18 cellular contexts compared by ENCODE assay signal in the genomic region with DNA sequence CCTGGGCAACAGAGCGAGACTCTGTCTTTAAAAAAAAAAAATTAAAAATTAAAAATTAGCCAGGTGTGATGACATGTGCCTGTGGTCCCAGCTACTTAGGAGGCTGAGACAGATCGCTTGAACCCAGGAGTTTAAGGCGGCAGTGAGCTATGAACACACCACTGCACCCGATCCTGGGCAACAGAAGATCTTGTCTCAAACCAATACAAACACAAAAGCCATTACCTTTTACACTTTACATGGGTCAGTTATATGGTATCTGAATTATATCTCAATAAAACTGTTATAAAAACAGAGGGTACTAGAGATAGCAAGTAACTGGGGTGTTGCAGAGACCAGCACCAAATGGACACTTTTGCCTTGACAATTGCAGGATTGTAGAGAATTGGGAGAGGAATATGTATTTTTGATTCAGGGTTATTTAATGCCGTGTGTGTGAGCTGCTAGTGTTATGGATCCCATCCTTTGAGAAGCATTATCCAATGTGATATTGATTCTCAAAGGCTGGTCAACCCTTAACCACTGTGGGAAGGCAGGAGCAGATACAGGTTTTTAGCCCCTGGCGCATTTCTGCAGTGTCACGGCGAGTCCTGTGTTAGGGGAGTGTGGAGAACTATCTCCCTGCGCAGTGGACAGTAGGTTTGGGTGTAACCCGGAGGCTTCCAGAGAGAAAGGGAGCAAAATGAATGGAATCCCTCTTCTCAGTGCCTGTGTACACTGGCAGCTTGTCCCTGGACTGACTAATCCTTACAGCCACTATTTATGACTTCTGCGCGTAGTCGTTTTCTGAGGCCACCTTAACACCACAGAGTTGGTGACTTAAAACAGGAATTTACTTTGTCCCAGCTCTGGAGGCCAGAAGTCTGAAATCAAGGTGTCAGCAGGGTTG. TPM values are rescaled to one million over a fixed set of nuclear protein-coding genes. Genes with fewer than 3 reads are reported as not detected.
A peak's percentile ranks its signal among the peaks of the same experiment; 100 is the strongest.
DNase-seq lines count a peak whose midpoint lies in the region; ATAC-seq, FAIRE-seq and TF ChIP-seq lines count a peak whose summit lies in the region.
"Had no signal": no experiment of that assay in that cellular context is flagged by ENCODE, and none has a peak within 500 bp of the region (broad histone marks: within the 10 kb centered on the region; RNA-seq: fewer than 3 reads in every experiment).

No MANE protein-coding gene starts in this region.

- no peaks in the 10 kb centered on the region for H3K27me3 ChIP-seq in PC-9 (ENCODE audit: insufficient read depth, low read depth)
- no peaks in the 10 kb centered on the region for H3K27me3 ChIP-seq in vagina
- H3K27me3 ChIP-seq: dorsolateral prefrontal cortex, SJCRH30, suprapubic skin had no signal

- H3K4me3 ChIP-seq in PC-9: no peak overlapping the region
- no peak overlapping the region for H3K4me3 ChIP-seq in vagina
- H3K4me3 ChIP-seq: dorsolateral prefrontal cortex, SJCRH30, skin epidermis, suprapubic skin had no signal

- intact Hi-C loops in PC-9 (cut with micrococcal nuclease; ENCODE audit: unreplicated experiment) (no loop called here), vagina (cut with DNase I) (no loop called here)

- no TSS peak for BruUV-seq in PC-9 (replicated peaks; lab: Mats Ljungman, UMichigan)

- no peak for TF ChIP-seq POLR2A in vagina (IDR thresholded peaks at IDR 0.05)

- H3K4me1 ChIP-seq in PC-9 (replicated peaks; ENCODE audit: insufficient read depth) (peaks cover 28% of the 10 kb centered on the region), vagina (peaks cover 43% of the 10 kb centered on the region)

- no peaks in the 10 kb centered on the region for H3K9me3 Mint-ChIP-seq in activated naive CD4-positive, alpha-beta T cell treated with anti-CD3 and anti-CD28 coated beads, Interleukin-2, amount 10 ng/mL, durations not matched to agents 7 days and 5 days
- H3K9me3 Mint-ChIP-seq in endothelial cell (ENCODE audit: unreplicated experiment): no peaks in the 10 kb centered on the region
- H3K9me3 Mint-ChIP-seq: memory B cell had no signal

- H3K4me3 Mint-ChIP-seq in activated naive CD4-positive, alpha-beta T cell treated with anti-CD3 and anti-CD28 coated beads, Interleukin-2, amount 10 ng/mL, durations not matched to agents 7 days and 5 days: no peak overlapping the region
- peak overlapping the region; percentile 42 for H3K4me3 Mint-ChIP-seq in endothelial cell (ENCODE audit: unreplicated experiment)
- H3K4me3 Mint-ChIP-seq: memory B cell had no signal

- H3K27me3 Mint-ChIP-seq in activated naive CD4-positive, alpha-beta T cell treated with anti-CD3 and anti-CD28 coated beads, Interleukin-2, amount 10 ng/mL, durations not matched to agents 7 days and 5 days: no peaks in the 10 kb centered on the region
- H3K27me3 Mint-ChIP-seq in endothelial cell (ENCODE audit: unreplicated experiment): no peaks in the 10 kb centered on the region
- H3K27me3 Mint-ChIP-seq: memory B cell had no signal

- H3K36me3 Mint-ChIP-seq in activated naive CD4-positive, alpha-beta T cell treated with anti-CD3 and anti-CD28 coated beads, Interleukin-2, amount 10 ng/mL, durations not matched to agents 7 days and 5 days: peaks cover 31% of the 10 kb centered on the region
- H3K36me3 Mint-ChIP-seq in endothelial cell (ENCODE audit: low read depth, unreplicated experiment): peaks cover 17% of the 10 kb centered on the region

- CTCF ChIA-PET in activated naive CD4-positive, alpha-beta T cell treated with anti-CD3 and anti-CD28 coated beads, Interleukin-2, amount 10 ng/mL, durations not matched to agents 7 days and 5 days (lab: Charles Lee): interaction anchor here (0.6 to 5.9 kb wide), 6 partner anchors 11 to 231 kb away, joined by 3 to 56 read pairs (median 4); partner anchors contain the start of genes CFAP251 and RHOF
- CTCF ChIA-PET in PC-9 (lab: Charles Lee): interaction anchor here (0.7 to 2.4 kb wide), 2 partner anchors 81 to 99 kb away, joined by 4 to 13 read pairs; partner anchors contain the start of gene RHOF

- no peaks in the 10 kb centered on the region for H3K9me2 ChIP-seq in PC-9 (ENCODE audit: insufficient read depth)

- DNase-seq in activated naive CD4-positive, alpha-beta T cell treated with anti-CD3 and anti-CD28 coated beads, Interleukin-2, amount 10 ng/mL, durations not matched to agents 7 days and 5 days: no peak
- no peak for DNase-seq in activated naive CD4-positive, alpha-beta T cell (lab: John Stamatoyannopoulos, UW)
- DNase-seq in PC-9 (no peak), endothelial cell (ENCODE audit: low spot score) (no peak), vagina (ENCODE audit: extremely low spot score in 2 of 2) (no peak), RCC 7860 (ENCODE audit: low spot score) (no peak), NCI-H1105 treated with DMSO at 0.1 percent for 48 hours (lab: John Stamatoyannopoulos, UW) (no peak)
- DNase-seq: aorta; dorsolateral prefrontal cortex; NK-92 treated with Interleukin-12 subunit alpha and Interleukin-12 subunit beta, amount 100 ng/mL, for 24 hours; SJCRH30 had no signal

- no peaks in the 10 kb centered on the region for H4K20me1 ChIP-seq in PC-9 (ENCODE audit: insufficient read depth)

- H3K27ac Mint-ChIP-seq in activated naive CD4-positive, alpha-beta T cell treated with anti-CD3 and anti-CD28 coated beads, Interleukin-2, amount 10 ng/mL, durations not matched to agents 7 days and 5 days: peak overlapping the region; percentile 92
- H3K27ac Mint-ChIP-seq in endothelial cell (ENCODE audit: unreplicated experiment): no peak overlapping the region

- peaks cover 53% of the 10 kb centered on the region for H3K4me1 Mint-ChIP-seq in activated naive CD4-positive, alpha-beta T cell treated with anti-CD3 and anti-CD28 coated beads, Interleukin-2, amount 10 ng/mL, durations not matched to agents 7 days and 5 days
- peaks cover 9% of the 10 kb centered on the region for H3K4me1 Mint-ChIP-seq in endothelial cell (ENCODE audit: unreplicated experiment)

- POLR2A ChIA-PET in PC-9 (lab: Charles Lee; ENCODE audit: unreplicated experiment): interaction anchor here (0.6 to 1.1 kb wide), 3 partner anchors 90 to 191 kb away, joined by 3 to 7 read pairs (median 6); no protein-coding TSS in a partner anchor

- H3F3A ChIP-seq in PC-9 (ENCODE audit: insufficient read depth, low read depth): peaks cover 22% of the 10 kb centered on the region

- no peak for FAIRE-seq in RCC 7860 (lab: Jason Lieb, UNC)
- FAIRE-seq: GM12891, TTC549 had no signal

- no peak overlapping the region for H2AFZ ChIP-seq in PC-9

- H3K9me3 ChIP-seq in PC-9 (ENCODE audit: insufficient read depth, low read depth): no peaks in the 10 kb centered on the region
- no peaks in the 10 kb centered on the region for H3K9me3 ChIP-seq in vagina
- H3K9me3 ChIP-seq: SJCRH30, suprapubic skin had no signal

- no peak for ATAC-seq in esophagus mucosa

- peaks cover 54% of the 10 kb centered on the region for H3K79me2 ChIP-seq in PC-9 (ENCODE audit: low read depth)

- H3K27ac ChIP-seq in PC-9 (peak overlapping the region; percentile 49; the same call in 1 of the 2 replicates), vagina (peak overlapping the region; percentile 26)
- H3K27ac ChIP-seq: SJCRH30, suprapubic skin had no signal

- no peak for TF ChIP-seq CTCF in PC-9 (conservative IDR thresholded peaks at IDR 0.05)
- TF ChIP-seq CTCF in endothelial cell (IDR thresholded peaks at IDR 0.05; ENCODE audit: unreplicated experiment): no peak
- no peak for TF ChIP-seq CTCF in vagina (IDR thresholded peaks at IDR 0.05)

- H3K36me3 ChIP-seq in PC-9 (ENCODE audit: low read depth): peaks cover 21% of the 10 kb centered on the region; the same call in 1 of the 2 replicates
- H3K36me3 ChIP-seq in vagina: peaks cover 0 to 30% of the 10 kb centered on the region in 2 donors

- H3K4me2 ChIP-seq in PC-9: no peak overlapping the region; the same call in 1 of the 2 replicates

RNA-seq across cellular contexts. Expression of gene PSMD9, which starts 4.3 kb away (rescaled TPM):
- 64.8 and 76.6 TPM in 2 replicates for total RNA-seq in PC-9 (2021)
- 34.0 TPM for total RNA-seq in endothelial cell (ENCODE audit: unreplicated experiment)
- total RNA-seq in vagina: 46.2 TPM
- 48.7 TPM for total RNA-seq in esophagus mucosa

RNA-seq across cellular contexts. Expression of gene CFAP251, which starts 25.5 kb away (rescaled TPM):
- total RNA-seq in PC-9 (2021) (3.7 and 4.3 TPM in 2 replicates), endothelial cell (ENCODE audit: unreplicated experiment) (0.80 TPM), vagina (8.8 TPM), esophagus mucosa (18.3 TPM)

RNA-seq across cellular contexts. Expression of gene HPD, which starts 34.3 kb away (rescaled TPM):
- total RNA-seq in PC-9 (2021): 0.35 and 0.92 TPM in 2 replicates
- not detected for total RNA-seq in endothelial cell (ENCODE audit: unreplicated experiment)
- total RNA-seq in vagina: not detected
- 0.28 TPM for total RNA-seq in esophagus mucosa
- total RNA-seq: fibroblast of villous mesenchyme, SJCRH30 had no signal
